In genomic region chr14:39102969-39103957, GRCh38 we compare ENCODE assay signal across 8 cellular contexts. TPM values are rescaled to one million over a fixed set of nuclear protein-coding genes. Genes with fewer than 3 reads are reported as not detected.
DNase-seq lines count a peak whose midpoint lies in the region; ATAC-seq and TF ChIP-seq lines count a peak whose summit lies in the region.

Gene SEC23A, minus strand, starts transcription at chr14:39103235. Its CDS starts 7,117 bp downstream, at chr14:39096118.

- peak within 1 kb of the TSS; percentile 75 for H3K4me2 ChIP-seq in SK-N-SH

- H3K4me1 Mint-ChIP-seq in glutamatergic neuron (ENCODE audit: low read depth, unreplicated experiment), result peaks cover 2% of the 10 kb centered on the region

- no peaks in the 10 kb centered on the region for H3K4me1 ChIP-seq in SK-N-SH (ENCODE audit: control insufficient read depth in 1 of 2, insufficient read depth in 2 of 2, low read depth in 1 of 2, low read length in 1 of 2)
- H3K4me1 ChIP-seq in ovary (ENCODE audit: insufficient read depth), result peaks cover 2% of the 10 kb centered on the region
- H3K4me1 ChIP-seq in thymus (ENCODE audit: control insufficient read depth, insufficient read depth, low read length), result peaks cover 5% of the 10 kb centered on the region

- POLR2A ChIA-PET in GM10248 (lab: Yijun Ruan, JAX), result interaction anchor here (0.8 to 1.4 kb wide), 4 partner anchors 11 to 329 kb away, joined by 3 to 6 read pairs (median 3); partner anchors contain the start of genes FBXO33 and GEMIN2
- POLR2A ChIA-PET in SK-N-SH (lab: Yijun Ruan, JAX), result interaction anchor here (1.2 to 2.0 kb wide), 4 partner anchors 11 to 329 kb away, joined by 6 to 13 read pairs (median 8); partner anchors contain the start of genes FBXO33, GEMIN2, PNN and TRAPPC6B

- TF ChIP-seq RAD21 in SK-N-SH (IDR thresholded peaks at IDR 0.05; ENCODE audit: low read length), result no peak

- no peaks in the 10 kb centered on the region for H3F3A ChIP-seq in SK-N-SH (replicated peaks; ENCODE audit: insufficient read depth)

- H3K9me3 Mint-ChIP-seq in activated naive CD4-positive, alpha-beta T cell treated with anti-CD3 and anti-CD28 coated beads, Interleukin-2, amount 50 U/mL, for 72 hours, result no peaks in the 10 kb centered on the region
- H3K9me3 Mint-ChIP-seq in glutamatergic neuron (ENCODE audit: unreplicated experiment), result peaks cover 4% of the 10 kb centered on the region

- H3K9ac ChIP-seq in SK-N-SH, result peak within 1 kb of the TSS; percentile 84

- H3K4me3 ChIP-seq in SK-N-SH (ENCODE audit: low read depth in 2 of 2, low read length in 1 of 2) (peak within 1 kb of the TSS; percentile 63 to 69), ovary (peak within 1 kb of the TSS; percentile 77), thymus (ENCODE audit: low read length) (peak within 1 kb of the TSS; percentile 98)

- H3K36me3 ChIP-seq in SK-N-SH (replicated peaks in 1 of 2; ENCODE audit: control insufficient read depth in 1 of 2, insufficient read depth in 2 of 2, low read length in 1 of 2) (no peaks in the 10 kb centered on the region), ovary (no peaks in the 10 kb centered on the region), thymus (ENCODE audit: control insufficient read depth, insufficient read depth) (no peaks in the 10 kb centered on the region)

- H3K79me2 ChIP-seq in SK-N-SH (ENCODE audit: insufficient read depth), result peaks cover 63% of the 10 kb centered on the region

- H3K9me2 ChIP-seq in SK-N-SH, result no peaks in the 10 kb centered on the region

- intact Hi-C loops in ovary (cut with DNase I), result loop anchor here in 1 of 4 donors (2.0 kb wide), 2 partner anchors 72 to 330 kb away; partner anchors contain the start of genes FBXO33 and PNN

- H3K27ac ChIP-seq in SK-N-SH (ENCODE audit: low read depth in 2 of 2, low read length in 1 of 2) (peak within 1 kb of the TSS; percentile 76 to 77), ovary (peak within 1 kb of the TSS; percentile 85 to 97), thymus (ENCODE audit: low read depth) (peak within 1 kb of the TSS; percentile 96)

- TF ChIP-seq EP300 in SK-N-SH (IDR thresholded peaks at IDR 0.05; ENCODE audit: borderline replicate concordance in 1 of 2, low read depth in 1 of 2, low read length in 1 of 2), result no peak
- no peak for TF ChIP-seq EP300 in ovary (IDR thresholded peaks at IDR 0.05)

- TF ChIP-seq POLR2A in ovary (IDR thresholded peaks at IDR 0.05), result peak; percentile 76

- peaks cover 14% of the 10 kb centered on the region; the same call in 1 of the 2 replicates for H4K20me1 ChIP-seq in SK-N-SH (ENCODE audit: insufficient read depth)

- CTCF ChIA-PET in GM10248 (lab: Yijun Ruan, JAX) (interaction anchor here (1.0 to 2.0 kb wide), 5 partner anchors 12 to 366 kb away, joined by 3 to 8 read pairs (median 4); no protein-coding TSS in a partner anchor), SK-N-SH (lab: Yijun Ruan, JAX) (interaction anchor here (0.7 kb wide), 1 partner anchor 322 kb away, joined by 3 read pairs; no protein-coding TSS in a partner anchor)

- 2% methylated on average over 24 of the region's 58 CpGs for WGBS in SK-N-SH (ENCODE audit: low lambda C conversion rate)
- WGBS in ovary, 3 donors, result 0% methylated on average over 50 to 58 of the region's 58 CpGs
- WGBS in thymus, result under 1% methylated on average over 58 of the region's 58 CpGs

- TF ChIP-seq CTCF in GM10248 (IDR thresholded peaks at IDR 0.05; ENCODE audit: control extremely low read depth, extremely low read depth, low read depth, missing control alignments) (no peak), SK-N-SH (IDR thresholded peaks at IDR 0.05) (no peak), glutamatergic neuron (IDR thresholded peaks at IDR 0.05; ENCODE audit: partially characterized antibody, unreplicated experiment) (no peak), ovary (IDR thresholded peaks at IDR 0.05) (no peak)

- DNase-seq in GM10248 (ENCODE audit: extremely low spot score), result peak; percentile 90
- peak; percentile 81 for DNase-seq in NCI-H1092 (lab: John Stamatoyannopoulos, UW)
- peak; percentile 87 for DNase-seq in SK-N-SH
- peak; percentile 81 to 82 for DNase-seq in activated naive CD4-positive, alpha-beta T cell treated with anti-CD3 and anti-CD28 coated beads, Interleukin-2, amount 50 U/mL, for 72 hours (ENCODE audit: low spot score in 2 of 2)
- DNase-seq in glutamatergic neuron, result peak; percentile 90
- peak; percentile 86 to 91 (median 89) for DNase-seq in ovary

- peak; percentile 95 for ATAC-seq in HG02610 (IDR thresholded peaks at IDR 0.05; ENCODE audit: unreplicated experiment)
- peak; percentile 98 for ATAC-seq in activated naive CD4-positive, alpha-beta T cell treated with anti-CD3 and anti-CD28 coated beads, Interleukin-2, amount 50 U/mL, for 72 hours

- H3K36me3 Mint-ChIP-seq in activated naive CD4-positive, alpha-beta T cell treated with anti-CD3 and anti-CD28 coated beads, Interleukin-2, amount 50 U/mL, for 72 hours, result peaks cover 7 to 15% of the 10 kb centered on the region in 2 donors
- no peaks in the 10 kb centered on the region for H3K36me3 Mint-ChIP-seq in glutamatergic neuron (ENCODE audit: unreplicated experiment)

- H3K9me3 ChIP-seq in SK-N-SH, result no peaks in the 10 kb centered on the region
- no peaks in the 10 kb centered on the region for H3K9me3 ChIP-seq in ovary
- no peaks in the 10 kb centered on the region for H3K9me3 ChIP-seq in thymus (ENCODE audit: control insufficient read depth)

- peak within 1 kb of the TSS; percentile 98 to 99 for H3K27ac Mint-ChIP-seq in activated naive CD4-positive, alpha-beta T cell treated with anti-CD3 and anti-CD28 coated beads, Interleukin-2, amount 50 U/mL, for 72 hours
- peak within 1 kb of the TSS; percentile 91 for H3K27ac Mint-ChIP-seq in glutamatergic neuron (ENCODE audit: unreplicated experiment)

- H3K4me3 Mint-ChIP-seq in glutamatergic neuron (ENCODE audit: unreplicated experiment), result peak within 1 kb of the TSS; percentile 94

- peaks cover 3% of the 10 kb centered on the region for H3K27me3 Mint-ChIP-seq in glutamatergic neuron (ENCODE audit: unreplicated experiment)

- no peaks in the 10 kb centered on the region for H3K27me3 ChIP-seq in SK-N-SH (ENCODE audit: insufficient read depth)
- H3K27me3 ChIP-seq in ovary, result no peaks in the 10 kb centered on the region
- H3K27me3 ChIP-seq in thymus (ENCODE audit: control insufficient read depth, insufficient read depth), result no peaks in the 10 kb centered on the region

- peak within 1 kb of the TSS; percentile 65; the same call in 1 of the 2 replicates for H2AFZ ChIP-seq in SK-N-SH (ENCODE audit: low read depth)

TF ChIP-seq in SK-N-SH, 30 proteins besides CTCF, POLR2A, EP300 and RAD21 (continues in another document):
- TF ChIP-seq MEF2A (IDR thresholded peaks at IDR 0.05; ENCODE audit: borderline replicate concordance, low read depth) (no peak), USF1 (IDR thresholded peaks at IDR 0.05; ENCODE audit: borderline replicate concordance, low read depth) (no peak), CHD2 (IDR thresholded peaks at IDR 0.05; ENCODE audit: low read length, partially characterized antibody) (no peak), GATA2 (CRISPR knock-in tag; IDR thresholded peaks at IDR 0.05) (no peak), ELF1 (IDR thresholded peaks at IDR 0.05) (peak; percentile 54; the same call in 1 of the 2 replicates), MXI1 (IDR thresholded peaks at IDR 0.05; ENCODE audit: low read depth, low read length) (peak; percentile 37; the same call in 1 of the 2 replicates), RFX5 (IDR thresholded peaks at IDR 0.05; ENCODE audit: low read length) (no peak), REST (IDR thresholded peaks at IDR 0.05; ENCODE audit: low read depth, low read length) (no peak), NFIC (IDR thresholded peaks at IDR 0.05; ENCODE audit: borderline replicate concordance) (no peak), SMC3 (IDR thresholded peaks at IDR 0.05; ENCODE audit: low read depth, low read length) (no peak), TAF1 (IDR thresholded peaks at IDR 0.05; ENCODE audit: borderline replicate concordance, low read depth, low read length) (peak; percentile 38; the same call in 1 of the 2 replicates), NRF1 (IDR thresholded peaks at IDR 0.05; ENCODE audit: low read depth, low read length) (no peak)

RNA-seq across cellular contexts. Expression of gene SEC23A, which starts in this region (rescaled TPM):
- polyA plus RNA-seq in SK-N-SH (2012; rRNA removed) (30.0 and 39.4 TPM in 2 replicates), ovary (10 to 100 TPM; 28.5 to 49.9 TPM), thymus (20.9 TPM)
- polyA plus RNA-seq in SK-N-SH (2012; cell fraction: cytosol; rRNA removed), result 23.8 and 36.5 TPM in 2 replicates
- 11.5 and 22.5 TPM in 2 replicates for polyA plus RNA-seq in SK-N-SH (2012; cell fraction: nucleus; rRNA removed)
- total RNA-seq in activated naive CD4-positive, alpha-beta T cell treated with anti-CD3 and anti-CD28 coated beads, Interleukin-2, amount 50 U/mL, for 72 hours, result 10 to 100 TPM; 48.9 to 65.2 TPM
- total RNA-seq in glutamatergic neuron (ENCODE audit: unreplicated experiment) (59.2 TPM), ovary (10 to 100 TPM; 52.9 to 93.2 (median 87.3) TPM)

Comparison
In these comparisons a context has a peak if more than half of its experiments do, and no peak if none do; other contexts are left out.
1. Peak in every context shown above with its lines: DNase-seq, ATAC-seq, H3K4me3 ChIP-seq and H3K27ac ChIP-seq.